8 cellular contexts compared by ENCODE assay signal in genomic region chr11:65013692-65014145, GRCh38. TPM values are rescaled to one million over a fixed set of nuclear protein-coding genes. Genes with fewer than 3 reads are reported as not detected.
DNase-seq lines count a peak whose midpoint lies in the region; ATAC-seq, FAIRE-seq and TF ChIP-seq lines count a peak whose summit lies in the region.

No MANE protein-coding gene starts in this region.

- RAD21 ChIA-PET in GM12878 (lab: Charles Lee; ENCODE audit: unreplicated experiment): interaction anchor here (0.5 to 4.8 kb wide), 18 partner anchors 11 to 235 kb away, joined by 3 to 31 read pairs (median 4); partner anchors contain the start of genes CDC42BPG, CDCA5, FAU and MRPL49

- CTCF ChIA-PET in HEK293T (lab: Yijun Ruan, JAX) (interaction anchor here (1.0 to 1.9 kb wide), 6 partner anchors 11 to 269 kb away, joined by 3 to 9 read pairs (median 4); partner anchors contain the start of gene SNX15), GM12878 (lab: Yijun Ruan, JAX) (interaction anchor here (0.6 to 8.2 kb wide), 30 partner anchors 10 to 533 kb away, joined by 3 to 89 read pairs (median 5); partner anchors contain the start of genes BATF2, CAPN1, CDC42BPG and FAU)

- H3K9ac ChIP-seq in GM12878 (ENCODE audit: control insufficient read depth, insufficient read depth, low read length): peak overlapping the region; percentile 86

- ATAC-seq in GM12878 (peak; percentile 89), sciatic nerve (peak; percentile 95)

- FAIRE-seq in GM12891 (lab: Jason Lieb, UNC): peak; percentile 93
- peak; percentile 93 for FAIRE-seq in GM12878 (lab: Jason Lieb, UNC)

- SMC1A ChIA-PET in GM12878 (lab: Charles Lee; ENCODE audit: uncharacterized antibody, unreplicated experiment): interaction anchor here (1.0 to 2.5 kb wide), 11 partner anchors 16 to 166 kb away, joined by 3 to 19 read pairs (median 5); partner anchors contain the start of genes BATF2 and ZNHIT2

- peak overlapping the region; percentile 93 for H3K4me2 ChIP-seq in GM12878 (ENCODE audit: control insufficient read depth, insufficient read depth)

- BruUV-seq in GM12878 (replicated peaks; lab: Mats Ljungman, UMichigan): TSS peak; percentile 68

- peak; percentile 38; the same call in 1 of the 2 replicates for TF ChIP-seq RAD21 in GM12878 (IDR thresholded peaks at IDR 0.05; ENCODE audit: insufficient read depth, low read depth, low read length)

- H3K27ac ChIP-seq in GM12878 (ENCODE audit: control insufficient read depth, insufficient read depth): peak overlapping the region; percentile 88

- WGBS in GM12878 (ENCODE audit: insufficient coverage, insufficient replicate concordance, low lambda C conversion rate, missing lambda C conversion rate): 0% methylated on average over 37 of the region's 37 CpGs

- TF ChIP-seq EP300 in GM12878 (IDR thresholded peaks at IDR 0.05; ENCODE audit: borderline replicate concordance in 1 of 2, control insufficient read depth in 1 of 2, low read depth in 2 of 2, low read length in 2 of 2): no peak; a peak in 1 of 4 replicates

- POLR2A ChIA-PET in HEK293T (lab: Yijun Ruan, JAX): interaction anchor here (0.6 to 2.8 kb wide), 11 partner anchors 11 to 165 kb away, joined by 3 to 14 read pairs (median 7); partner anchors contain the start of genes BATF2, CDCA5, FAU and MRPL49
- POLR2A ChIA-PET in GM12878 (lab: Charles Lee): interaction anchor here (0.9 to 1.7 kb wide), 5 partner anchors 17 to 167 kb away, joined by 3 to 7 read pairs (median 4); partner anchors contain the start of genes BATF2, FAU, MRPL49 and TM7SF2

- no peaks in the 10 kb centered on the region for H3K9me3 ChIP-seq in GM12878 (replicated peaks; ENCODE audit: control insufficient read depth, insufficient read depth, low read length)

- in situ Hi-C loops in GM12878 (cut with MboI): no loop called here

- H3K79me2 ChIP-seq in GM12878 (ENCODE audit: control insufficient read depth, insufficient read depth, low read length): no peaks in the 10 kb centered on the region; the same call in none of the 2 replicates

- DNase-seq in GM12891 (ENCODE audit: insufficient read length, low spot score): peak; percentile 96
- DNase-seq in HEK293T (ENCODE audit: extremely low spot score): peak; percentile 91
- DNase-seq in MV-4-11 (lab: John Stamatoyannopoulos, UW): peak; percentile 86
- DNase-seq in T-helper 2 cell: peak; percentile 73 to 93 (median 81)
- DNase-seq in GM12878 (ENCODE audit: low read depth, low spot score): peak; percentile 69
- peak; percentile 69 for DNase-seq in iPS DF 19.7 (ENCODE audit: low read depth, low spot score)
- DNase-seq in sciatic nerve (ENCODE audit: low spot score): peak; percentile 96
- DNase-seq in KG1 (lab: John Stamatoyannopoulos, UW): no peak

- TF ChIP-seq CTCF in GM12878 (IDR thresholded peaks at IDR 0.05 in 2 of 3, conservative IDR thresholded peaks at IDR 0.05 in 1 of 3; ENCODE audit: control insufficient read depth in 2 of 3, extremely low read depth in 1 of 3, insufficient read depth in 1 of 3, low read depth in 3 of 3, low read length in 3 of 3): peak in 2 of 3 experiments; percentile 51 to 60; a peak in 4 of 6 replicates

- H3K27me3 ChIP-seq in GM12878 (replicated peaks in 1 of 2; ENCODE audit: control insufficient read depth in 2 of 2, insufficient read depth in 2 of 2, low read length in 1 of 2): no peaks in the 10 kb centered on the region

- H2AFZ ChIP-seq in GM12878 (ENCODE audit: control insufficient read depth, low read depth, low read length): peak overlapping the region; percentile 89

- intact Hi-C loops in GM12878 (cut with micrococcal nuclease; ENCODE audit: unreplicated experiment) (loop anchor here (1.0 to 10.0 kb wide), 7 partner anchors 65 to 241 kb away; partner anchors contain the start of genes CAPN1, CDCA5, VPS51 and ZFPL1), sciatic nerve (cut with DNase I) (loop anchor here (10.0 kb wide), 2 partner anchors 99 to 101 kb away; partner anchors contain the start of genes ATG2A, TM7SF2 and ZNHIT2)

- H3K4me3 ChIP-seq in GM12878: peak overlapping the region; percentile 76

- no peaks in the 10 kb centered on the region; a peak in 1 of 4 replicates for H3K36me3 ChIP-seq in GM12878 (ENCODE audit: control insufficient read depth in 2 of 2, insufficient read depth in 2 of 2, low read length in 1 of 2)

- peaks cover 17% of the 10 kb centered on the region for H3K4me1 ChIP-seq in GM12878 (ENCODE audit: control insufficient read depth, insufficient read depth, low read length)

- H4K20me1 ChIP-seq in GM12878 (ENCODE audit: control insufficient read depth, insufficient read depth): no peaks in the 10 kb centered on the region

- TF ChIP-seq POLR2A in GM12891 (IDR thresholded peaks at IDR 0.05; ENCODE audit: low read depth, low read length): peak; percentile 35; the same call in 1 of the 2 replicates
- peak; percentile 72 for TF ChIP-seq POLR2A in GM12878 (IDR thresholded peaks at IDR 0.05; ENCODE audit: low read depth, low read length)

RNA-seq across cellular contexts. Expression of gene ARL2, which starts 0.2 kb away (rescaled TPM):
- 94.2 TPM for polyA plus RNA-seq in GM12891 (2012; ENCODE audit: low read depth, missing spikeins)
- 12.4 and 13.8 TPM in 2 replicates for total RNA-seq in GM12878 (2013; cell fraction: nucleolus; rRNA removed)
- total RNA-seq in GM12878 (2014; rRNA removed) (109 and 113 TPM in 2 replicates), GM12878 (2014; rRNA removed; fragmentation: Illumina TruSeq; extraction: Trizol) (46.6 and 49.1 TPM in 2 replicates), GM12878 (2021) (75.1 and 78.4 TPM in 2 replicates), sciatic nerve (130 TPM)
- polyA plus RNA-seq in GM12878 (2011; ENCODE audit: low read depth): 38.1 TPM
- polyA plus RNA-seq in GM12878 (2011; rRNA removed) (31.5 and 71.7 TPM in 2 replicates), GM12878 (2014; fragmentation: Illumina TruSeq; extraction: Trizol) (24.5 and 49.2 TPM in 2 replicates), GM12878 (2014; fragmentation: Nextera tagmentation; extraction: Ambion mirVana) (10 to 100 TPM in 1 of 2 experiments, 1 to 10 TPM in 1; 4.1 to 18.6 TPM), GM12878 (2014; rRNA removed) (112 and 123 TPM in 2 replicates), GM12878 (2016; fragmentation: Nextera tagmentation; extraction: Ambion mirVana) (100 to 1,000 TPM; 137 to 138 TPM)
- 70.5 and 91.1 TPM in 2 replicates for polyA plus RNA-seq in GM12878 (2011; cell fraction: cytosol; rRNA removed)
- 45.5 and 46.3 TPM in 2 replicates for polyA plus RNA-seq in GM12878 (2011; cell fraction: nucleus; rRNA removed)
- 65.4 and 81.8 TPM in 2 replicates for polyA plus RNA-seq in GM12878 (2012)
- polyA minus RNA-seq in GM12878 (2011; rRNA and poly(A)+ RNA removed): 18.9 and 28.1 TPM in 2 replicates
- polyA minus RNA-seq in GM12878 (2011; cell fraction: cytosol; rRNA and poly(A)+ RNA removed): 29.0 and 29.4 TPM in 2 replicates
- polyA minus RNA-seq in GM12878 (2011; cell fraction: nucleus; rRNA and poly(A)+ RNA removed): 7.7 and 10.0 TPM in 2 replicates

RNA-seq across cellular contexts. Expression of gene SNX15, which starts 13.5 kb away (rescaled TPM):
- polyA plus RNA-seq in GM12891 (2012; ENCODE audit: low read depth, missing spikeins): 11.5 TPM
- 9.9 and 10.9 TPM in 2 replicates for total RNA-seq in GM12878 (2013; cell fraction: nucleolus; rRNA removed)
- total RNA-seq in GM12878 (2014; rRNA removed): 17.7 and 18.4 TPM in 2 replicates
- 10.0 and 11.4 TPM in 2 replicates for total RNA-seq in GM12878 (2014; rRNA removed; fragmentation: Illumina TruSeq; extraction: Trizol)
- 23.4 and 24.0 TPM in 2 replicates for total RNA-seq in GM12878 (2021)
- polyA plus RNA-seq in GM12878 (2011; ENCODE audit: low read depth): 4.9 TPM
- 0.39 and 2.7 TPM in 2 replicates for polyA plus RNA-seq in GM12878 (2011; rRNA removed)
- 12.2 and 13.6 TPM in 2 replicates for polyA plus RNA-seq in GM12878 (2011; cell fraction: cytosol; rRNA removed)
- 7.6 and 10.8 TPM in 2 replicates for polyA plus RNA-seq in GM12878 (2011; cell fraction: nucleus; rRNA removed)
- polyA plus RNA-seq in GM12878 (2012): 11.9 and 13.4 TPM in 2 replicates
- polyA plus RNA-seq in GM12878 (2014; fragmentation: Illumina TruSeq; extraction: Trizol): 0.35 and 14.8 TPM in 2 replicates
- 1 to 10 TPM; 2.4 to 3.3 TPM for polyA plus RNA-seq in GM12878 (2014; fragmentation: Nextera tagmentation; extraction: Ambion mirVana)
- polyA plus RNA-seq in GM12878 (2014; rRNA removed): 17.4 and 18.3 TPM in 2 replicates
- 10 to 100 TPM; 18.3 to 19.8 TPM for polyA plus RNA-seq in GM12878 (2016; fragmentation: Nextera tagmentation; extraction: Ambion mirVana)
- 3.1 and 6.1 TPM in 2 replicates for polyA minus RNA-seq in GM12878 (2011; rRNA and poly(A)+ RNA removed)
- 2.3 and 3.7 TPM in 2 replicates for polyA minus RNA-seq in GM12878 (2011; cell fraction: cytosol; rRNA and poly(A)+ RNA removed)
- 2.2 and 2.6 TPM in 2 replicates for polyA minus RNA-seq in GM12878 (2011; cell fraction: nucleus; rRNA and poly(A)+ RNA removed)
- 34.4 TPM for total RNA-seq in sciatic nerve

RNA-seq across cellular contexts. Expression of gene BATF2, which starts 16.9 kb away (rescaled TPM):
- polyA plus RNA-seq in GM12891 (2012; ENCODE audit: low read depth, missing spikeins): 0.40 TPM
- not detected in 2 replicates for total RNA-seq in GM12878 (2013; cell fraction: nucleolus; rRNA removed)
- 0.51 and 0.93 TPM in 2 replicates for total RNA-seq in GM12878 (2014; rRNA removed)
- 0.28 and 0.45 TPM in 2 replicates for total RNA-seq in GM12878 (2014; rRNA removed; fragmentation: Illumina TruSeq; extraction: Trizol)
- total RNA-seq in GM12878 (2021): 0.98 and 1.1 TPM in 2 replicates
- 0.13 TPM for polyA plus RNA-seq in GM12878 (2011; ENCODE audit: low read depth)
- polyA plus RNA-seq in GM12878 (2011; rRNA removed): not detected in 2 replicates
- polyA plus RNA-seq in GM12878 (2011; cell fraction: cytosol; rRNA removed): 0.03 and 0.06 TPM in 2 replicates
- polyA plus RNA-seq in GM12878 (2011; cell fraction: nucleus; rRNA removed): 0.20 TPM in 1 of 2 replicates, not detected in the other
- polyA plus RNA-seq in GM12878 (2012): 0.44 and 0.54 TPM in 2 replicates
- polyA plus RNA-seq in GM12878 (2014; fragmentation: Illumina TruSeq; extraction: Trizol): 0.38 and 0.52 TPM in 2 replicates
- polyA plus RNA-seq in GM12878 (2014; fragmentation: Nextera tagmentation; extraction: Ambion mirVana): under 1 TPM; 0.18 to 0.24 TPM
- polyA plus RNA-seq in GM12878 (2014; rRNA removed): 0.49 and 0.81 TPM in 2 replicates
- under 1 TPM; 0.26 to 0.27 TPM for polyA plus RNA-seq in GM12878 (2016; fragmentation: Nextera tagmentation; extraction: Ambion mirVana)
- 0.21 TPM in 1 of 2 replicates, not detected in the other for polyA minus RNA-seq in GM12878 (2011; rRNA and poly(A)+ RNA removed)
- not detected in 2 replicates for polyA minus RNA-seq in GM12878 (2011; cell fraction: cytosol; rRNA and poly(A)+ RNA removed)
- polyA minus RNA-seq in GM12878 (2011; cell fraction: nucleus; rRNA and poly(A)+ RNA removed): not detected in 2 replicates
- total RNA-seq in sciatic nerve: 2.9 TPM

RNA-seq across cellular contexts. Expression of gene SAC3D1, which starts 27.3 kb away (rescaled TPM):
- 10.0 TPM for polyA plus RNA-seq in GM12891 (2012; ENCODE audit: low read depth, missing spikeins)
- 3.2 and 4.1 TPM in 2 replicates for total RNA-seq in GM12878 (2013; cell fraction: nucleolus; rRNA removed)
- total RNA-seq in GM12878 (2014; rRNA removed): 11.9 and 16.2 TPM in 2 replicates
- 6.8 and 8.1 TPM in 2 replicates for total RNA-seq in GM12878 (2014; rRNA removed; fragmentation: Illumina TruSeq; extraction: Trizol)
- total RNA-seq in GM12878 (2021): 32.5 and 34.9 TPM in 2 replicates
- polyA plus RNA-seq in GM12878 (2011; ENCODE audit: low read depth): 1.0 TPM
- 2.5 and 4.7 TPM in 2 replicates for polyA plus RNA-seq in GM12878 (2011; rRNA removed)
- polyA plus RNA-seq in GM12878 (2011; cell fraction: cytosol; rRNA removed): 11.3 and 19.5 TPM in 2 replicates
- 9.7 and 16.3 TPM in 2 replicates for polyA plus RNA-seq in GM12878 (2011; cell fraction: nucleus; rRNA removed)
- 11.1 and 12.5 TPM in 2 replicates for polyA plus RNA-seq in GM12878 (2012)
- polyA plus RNA-seq in GM12878 (2014; fragmentation: Illumina TruSeq; extraction: Trizol): 0.40 and 2.9 TPM in 2 replicates
- 1 to 10 TPM in 1 of 2 experiments, under 1 TPM in 1; 0.16 to 1.7 TPM for polyA plus RNA-seq in GM12878 (2014; fragmentation: Nextera tagmentation; extraction: Ambion mirVana)
- polyA plus RNA-seq in GM12878 (2014; rRNA removed): 26.3 and 27.0 TPM in 2 replicates
- 10 to 100 TPM; 28.6 to 44.6 TPM for polyA plus RNA-seq in GM12878 (2016; fragmentation: Nextera tagmentation; extraction: Ambion mirVana)
- polyA minus RNA-seq in GM12878 (2011; rRNA and poly(A)+ RNA removed): 5.1 and 7.9 TPM in 2 replicates
- polyA minus RNA-seq in GM12878 (2011; cell fraction: cytosol; rRNA and poly(A)+ RNA removed): 5.9 and 11.5 TPM in 2 replicates
- polyA minus RNA-seq in GM12878 (2011; cell fraction: nucleus; rRNA and poly(A)+ RNA removed): 1.8 and 4.2 TPM in 2 replicates
- total RNA-seq in sciatic nerve: 4.9 TPM

RNA-seq across cellular contexts. Expression of gene MAJIN, which starts 41.8 kb away (rescaled TPM):
- not detected for polyA plus RNA-seq in GM12891 (2012; ENCODE audit: low read depth, missing spikeins)
- not detected in 2 replicates for total RNA-seq in GM12878 (2013; cell fraction: nucleolus; rRNA removed)
- total RNA-seq in GM12878 (2014; rRNA removed) (not detected in 2 replicates), GM12878 (2014; rRNA removed; fragmentation: Illumina TruSeq; extraction: Trizol) (not detected in 2 replicates), GM12878 (2021) (not detected in 2 replicates), sciatic nerve (not detected)
- not detected for polyA plus RNA-seq in GM12878 (2011; ENCODE audit: low read depth)
- polyA plus RNA-seq in GM12878 (2011; rRNA removed) (not detected in 2 replicates), GM12878 (2014; fragmentation: Illumina TruSeq; extraction: Trizol) (not detected in 2 replicates), GM12878 (2014; fragmentation: Nextera tagmentation; extraction: Ambion mirVana) (not detected), GM12878 (2014; rRNA removed) (0.10 TPM in 1 of 2 replicates, not detected in the other), GM12878 (2016; fragmentation: Nextera tagmentation; extraction: Ambion mirVana) (not detected)
- polyA plus RNA-seq in GM12878 (2011; cell fraction: cytosol; rRNA removed): not detected in 2 replicates
- polyA plus RNA-seq in GM12878 (2011; cell fraction: nucleus; rRNA removed): not detected in 2 replicates
- polyA plus RNA-seq in GM12878 (2012): not detected in 2 replicates
- not detected in 2 replicates for polyA minus RNA-seq in GM12878 (2011; rRNA and poly(A)+ RNA removed)
- polyA minus RNA-seq in GM12878 (2011; cell fraction: cytosol; rRNA and poly(A)+ RNA removed): not detected in 2 replicates
- not detected in 2 replicates for polyA minus RNA-seq in GM12878 (2011; cell fraction: nucleus; rRNA and poly(A)+ RNA removed)
